Comparison of ENCODE assay signal across 19 cellular contexts in the genomic region with DNA sequence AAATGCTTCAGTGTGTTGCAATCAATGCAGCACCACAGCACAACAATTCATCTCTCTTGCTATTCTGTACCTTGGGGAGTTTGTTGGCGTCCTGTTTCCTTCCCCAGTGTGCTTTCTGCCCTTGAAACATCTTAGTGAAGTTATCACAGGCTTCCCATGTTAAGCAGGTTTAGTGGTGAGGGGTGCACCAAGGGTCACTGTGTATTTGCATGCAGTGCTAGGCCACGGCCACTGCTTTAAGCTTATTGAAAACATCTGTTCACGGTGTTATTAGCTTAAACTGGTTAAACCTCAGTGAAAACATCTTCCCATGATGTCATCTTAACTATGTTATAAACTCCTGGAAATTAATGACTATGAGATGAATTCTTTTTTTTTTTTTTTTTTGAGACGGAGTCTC.
"Had no signal": no experiment of that assay in that cellular context is flagged by ENCODE, and none has a peak within 500 bp of the region (broad histone marks: within the 10 kb centered on the region; RNA-seq: fewer than 3 reads in every experiment).

No MANE protein-coding gene starts in this region.

- H3K4me1 ChIP-seq: esophagus muscularis mucosa, gastroesophageal sphincter, neural progenitor cell had no signal

- H3K4me3 Mint-ChIP-seq: effector memory CD8-positive, alpha-beta T cell; naive B cell; neural progenitor cell had no signal

- H3K27ac ChIP-seq: epithelial cell of prostate, esophagus muscularis mucosa, gastroesophageal sphincter, hepatocyte, neural progenitor cell, ovary had no signal

- H3K27me3 ChIP-seq: esophagus muscularis mucosa, gastroesophageal sphincter, hepatocyte, neural progenitor cell, ovary had no signal

- H3K36me3 ChIP-seq: esophagus muscularis mucosa, gastroesophageal sphincter, neural progenitor cell, ovary had no signal

- H3K4me3 ChIP-seq: esophagus muscularis mucosa, gastroesophageal sphincter, hepatocyte, lung, neural progenitor cell, ovary, smooth muscle cell had no signal

- H3K36me3 Mint-ChIP-seq: naive B cell had no signal

- H3K9me3 ChIP-seq: esophagus muscularis mucosa, gastroesophageal sphincter, ovary had no signal

- H3K9ac ChIP-seq: neural progenitor cell had no signal

- DNase-seq: effector memory CD8-positive, alpha-beta T cell; glutamatergic neuron; left colon; left ventricle myocardium superior; mesenchymal stem cell; naive B cell; nucleus accumbens; ovary; right cardiac atrium; stimulated activated CD4-positive, alpha-beta T cell treated with anti-CD3 and anti-CD28 coated beads, Interleukin-2, amount 100 ng/mL, for 48 hours; stimulated activated naive CD4-positive, alpha-beta T cell treated with Interleukin-2 at 50 U/mL for 16 hours; trophoblast cell had no signal

- H3K4me1 Mint-ChIP-seq: naive B cell had no signal

- H3K9me3 Mint-ChIP-seq: neural progenitor cell had no signal

- H3K27ac Mint-ChIP-seq: effector memory CD8-positive, alpha-beta T cell; naive B cell had no signal

- H3K27me3 Mint-ChIP-seq: effector memory CD8-positive, alpha-beta T cell; naive B cell had no signal
